In genomic region chr1:53142226-53142853, GRCh38 we compare ENCODE assay signal across 17 cellular contexts. TPM values are rescaled to one million over a fixed set of nuclear protein-coding genes. Genes with fewer than 3 reads are reported as not detected.
"Had no signal": no experiment of that assay in that cellular context is flagged by ENCODE, and none has a peak within 500 bp of the region (broad histone marks: within the 10 kb centered on the region; RNA-seq: fewer than 3 reads in every experiment).

Gene SLC1A7, minus strand, starts transcription at chr1:53142638. Its CDS starts 189 bp downstream, at chr1:53142449.

- H3K4me2 ChIP-seq: smooth muscle cell had no signal

- H3K36me3 ChIP-seq: thyroid gland had no signal

- H3K4me1 ChIP-seq: thyroid gland had no signal

- ATAC-seq: body of pancreas; left colon; mucosa of descending colon; right cardiac atrium; stimulated activated effector memory CD8-positive, alpha-beta T cell treated with anti-CD3 and anti-CD28 coated beads, Interleukin-12 subunit alpha, Interleukin-12 subunit beta, amount 100 ng/mL, for 72 hours; T-helper 17 cell had no signal

- H3K36me3 Mint-ChIP-seq: stimulated activated effector memory CD8-positive, alpha-beta T cell treated with anti-CD3 and anti-CD28 coated beads, Interleukin-12 subunit alpha, Interleukin-12 subunit beta, amount 100 ng/mL, for 72 hours had no signal

- H3K27ac ChIP-seq: body of pancreas, thyroid gland had no signal

- H3K27me3 Mint-ChIP-seq: activated CD4-positive, alpha-beta T cell treated with anti-CD3 and anti-CD28 coated beads, Interleukin-2, amount 10 ng/mL, durations not matched to agents 24 days and 14 days; central memory CD8-positive, alpha-beta T cell had no signal

- H3K9me3 ChIP-seq: body of pancreas, thyroid gland had no signal

- H3K27ac Mint-ChIP-seq: activated B cell treated with CpG ODN at 0.5 μM for 24 hours; activated CD4-positive, alpha-beta T cell treated with anti-CD3 and anti-CD28 coated beads, Interleukin-2, amount 10 ng/mL, durations not matched to agents 24 days and 14 days; activated T-helper 2 cell treated with anti-CD3 and anti-CD28 coated beads, Interferon-gamma antibody, Interleukin-2, Interleukin-4, amounts not matched to agents 10 μg/mL and 5 μg/mL and 100 μg/mL, durations not matched to agents 14 hours and 24 hours and 36 hours; dendritic cell treated with granulocyte-macrophage colony-stimulating factor and Interleukin-4, amounts not matched to agents 40 ng/mL and 50 ng/mL, for 4 days; stimulated activated effector memory CD8-positive, alpha-beta T cell treated with anti-CD3 and anti-CD28 coated beads, Interleukin-12 subunit alpha, Interleukin-12 subunit beta, amount 100 ng/mL, for 72 hours; T-helper 17 cell had no signal

- H3K4me1 Mint-ChIP-seq: activated B cell treated with CpG ODN at 0.5 μM for 24 hours; activated CD4-positive, alpha-beta T cell treated with anti-CD3 and anti-CD28 coated beads, Interleukin-2, amount 10 ng/mL, durations not matched to agents 24 days and 14 days; stimulated activated effector memory CD8-positive, alpha-beta T cell treated with anti-CD3 and anti-CD28 coated beads, Interleukin-12 subunit alpha, Interleukin-12 subunit beta, amount 100 ng/mL, for 72 hours had no signal

- H3K4me3 Mint-ChIP-seq: activated B cell treated with CpG ODN at 0.5 μM for 24 hours; activated CD4-positive, alpha-beta T cell treated with anti-CD3 and anti-CD28 coated beads, Interleukin-2, amount 10 ng/mL, durations not matched to agents 24 days and 14 days; central memory CD8-positive, alpha-beta T cell; dendritic cell treated with granulocyte-macrophage colony-stimulating factor and Interleukin-4, amounts not matched to agents 40 ng/mL and 50 ng/mL, for 4 days; stimulated activated effector memory CD8-positive, alpha-beta T cell treated with anti-CD3 and anti-CD28 coated beads, Interleukin-12 subunit alpha, Interleukin-12 subunit beta, amount 100 ng/mL, for 72 hours; T-helper 17 cell had no signal

- H3K4me3 ChIP-seq: body of pancreas, lung, mucosa of descending colon, smooth muscle cell, thyroid gland had no signal

- H3K27me3 ChIP-seq: body of pancreas, thyroid gland had no signal

- DNase-seq: activated B cell treated with CpG ODN at 0.5 μM for 24 hours; activated CD4-positive, alpha-beta T cell treated with anti-CD3 and anti-CD28 coated beads, Interleukin-2, amount 10 ng/mL, durations not matched to agents 24 days and 14 days; activated CD8-positive, alpha-beta memory T cell treated with anti-CD3 and anti-CD28 coated beads for 24 hours; activated naive CD4-positive, alpha-beta T cell treated with anti-CD3 and anti-CD28 coated beads, Interleukin-2, amount 50 U/mL, for 16 hours; body of pancreas; left colon; mucosa of descending colon; right cardiac atrium; T-helper 17 cell; thyroid gland had no signal

RNA-seq across cellular contexts. Expression of gene SLC1A7, which starts in this region (rescaled TPM):
- total RNA-seq: activated B cell treated with CpG ODN at 0.5 μM for 24 hours; activated CD4-positive, alpha-beta T cell treated with anti-CD3 and anti-CD28 coated beads, Interleukin-2, amount 10 ng/mL, durations not matched to agents 24 days and 14 days; activated T-helper 2 cell treated with anti-CD3 and anti-CD28 coated beads, Interferon-gamma antibody, Interleukin-2, Interleukin-4, amounts not matched to agents 10 μg/mL and 5 μg/mL and 100 μg/mL, durations not matched to agents 14 hours and 24 hours and 36 hours; body of pancreas; epithelial cell of proximal tubule; smooth muscle cell; T-helper 17 cell had no signal
